Comparison of ENCODE assay signal across 20 cellular contexts in genomic region chr4:109614015-109614414, GRCh38.
"Had no signal": no experiment of that assay in that cellular context is flagged by ENCODE, and none has a peak within 500 bp of the region (broad histone marks: within the 10 kb centered on the region; RNA-seq: fewer than 3 reads in every experiment).

No MANE protein-coding gene starts in this region.

- H3K27ac ChIP-seq: colonic mucosa, hepatocyte, suprapubic skin, thyroid gland had no signal

- H2AFZ ChIP-seq: hepatocyte had no signal

- DNase-seq: colonic mucosa; dermis blood vessel endothelial cell; erythroblast; foreskin melanocyte; head of caudate nucleus; kidney; left cardiac atrium; mammary epithelial cell; mucosa of descending colon; naive thymus-derived CD8-positive, alpha-beta T cell; right cardiac atrium; stimulated activated CD4-positive, alpha-beta T cell treated with anti-CD3 and anti-CD28 coated beads, Interleukin-4, amount 100 ng/mL, for 1 hour; stimulated activated CD8-positive, alpha-beta memory T cell treated with anti-CD3 and anti-CD28 coated beads, Interleukin-4, amount 100 ng/mL, for 48 hours; stimulated activated naive CD8-positive, alpha-beta T cell treated with anti-CD3 and anti-CD28 coated beads, Interleukin-15, Interleukin-2, amounts not matched to agents 100 U/mL and 50 U/mL, for 24 hours; thyroid gland had no signal

- H3K4me3 ChIP-seq: colonic mucosa, hepatocyte, mucosa of descending colon, suprapubic skin, thyroid gland had no signal

- H3K4me1 ChIP-seq: colonic mucosa, suprapubic skin, thyroid gland had no signal

- H3K36me3 ChIP-seq: colonic mucosa, suprapubic skin, thyroid gland had no signal

- H3K27ac Mint-ChIP-seq: stimulated activated effector memory CD8-positive, alpha-beta T cell treated with anti-CD3 and anti-CD28 coated beads, Interleukin-12 subunit alpha, Interleukin-12 subunit beta, amount 100 ng/mL, for 72 hours; type B pancreatic cell had no signal

- H3K4me3 Mint-ChIP-seq: neural crest cell; stimulated activated effector memory CD8-positive, alpha-beta T cell treated with anti-CD3 and anti-CD28 coated beads, Interleukin-12 subunit alpha, Interleukin-12 subunit beta, amount 100 ng/mL, for 72 hours; type B pancreatic cell had no signal

- H3K4me2 ChIP-seq: hepatocyte had no signal

- H3K9me3 Mint-ChIP-seq: type B pancreatic cell had no signal

- H3K27me3 Mint-ChIP-seq: naive thymus-derived CD8-positive, alpha-beta T cell; type B pancreatic cell had no signal

- H3K9me3 ChIP-seq: colonic mucosa, mucosa of descending colon, suprapubic skin, thyroid gland had no signal

- ATAC-seq: left cardiac atrium; mucosa of descending colon; naive thymus-derived CD8-positive, alpha-beta T cell; right cardiac atrium; stimulated activated effector memory CD8-positive, alpha-beta T cell treated with anti-CD3 and anti-CD28 coated beads, Interleukin-12 subunit alpha, Interleukin-12 subunit beta, amount 100 ng/mL, for 72 hours; stimulated activated naive CD8-positive, alpha-beta T cell treated with anti-CD3 and anti-CD28 coated beads, Interleukin-15, Interleukin-2, amounts not matched to agents 100 U/mL and 50 U/mL, for 24 hours had no signal

- H3K36me3 Mint-ChIP-seq: stimulated activated effector memory CD8-positive, alpha-beta T cell treated with anti-CD3 and anti-CD28 coated beads, Interleukin-12 subunit alpha, Interleukin-12 subunit beta, amount 100 ng/mL, for 72 hours; type B pancreatic cell had no signal

- H3K79me2 ChIP-seq: hepatocyte had no signal

- H3K27me3 ChIP-seq: colonic mucosa, hepatocyte, suprapubic skin, thyroid gland had no signal
